ENCODE assay signal across 24 cellular contexts in genomic region chr10:33414841-33415240, GRCh38.
A peak's percentile ranks its signal among the peaks of the same experiment; 100 is the strongest.
DNase-seq lines count a peak whose midpoint lies in the region; ATAC-seq, FAIRE-seq and TF ChIP-seq lines count a peak whose summit lies in the region.
"Had no signal": no experiment of that assay in that cellular context is flagged by ENCODE, and none has a peak within 500 bp of the region (broad histone marks: within the 10 kb centered on the region; RNA-seq: fewer than 3 reads in every experiment).

No MANE protein-coding gene starts in this region.

- H3K27ac Mint-ChIP-seq in WTC11 = no peak overlapping the region
- H3K27ac Mint-ChIP-seq: B cell; CD4-positive, CD25-positive, alpha-beta regulatory T cell; CD8-positive, alpha-beta T cell; HFFc6 had no signal

- H3K27me3 ChIP-seq in keratinocyte (ENCODE audit: control insufficient read depth, extremely low read depth, insufficient read depth, low read length) = no peaks in the 10 kb centered on the region
- H3K27me3 ChIP-seq: BLaER1 had no signal

- no peak overlapping the region for H2AFZ ChIP-seq in keratinocyte (ENCODE audit: control insufficient read depth, low read length)

- H3K27me3 Mint-ChIP-seq in WTC11 (ENCODE audit: low read depth) = no peaks in the 10 kb centered on the region
- H3K27me3 Mint-ChIP-seq: B cell had no signal

- no peaks in the 10 kb centered on the region for H3K36me3 Mint-ChIP-seq in WTC11
- H3K36me3 Mint-ChIP-seq: CD4-positive, CD25-positive, alpha-beta regulatory T cell; CD8-positive, alpha-beta T cell had no signal

- no peak overlapping the region for H3K9ac ChIP-seq in keratinocyte (ENCODE audit: control insufficient read depth, extremely low read depth, insufficient read depth, low read length)
- H3K9ac ChIP-seq: BLaER1 had no signal

- DNase-seq in EH (ENCODE audit: low read depth) (peak; percentile 32), NCI-H526 treated with DMSO at 0.1 percent for 48 hours (lab: John Stamatoyannopoulos, UW) (peak; percentile 18), astrocyte of the hippocampus (ENCODE audit: low read depth, low spot score) (peak; percentile 52), keratinocyte (ENCODE audit: low read depth, low spot score) (no peak), EL (no peak), NCI-H748 (lab: John Stamatoyannopoulos, UW; ENCODE audit: unreplicated experiment) (no peak), WTC11 (ENCODE audit: low spot score) (no peak), NCI-H82 (lab: John Stamatoyannopoulos, UW) (no peak)
- DNase-seq: 8988T; Caco-2; CD4-positive, CD25-positive, alpha-beta regulatory T cell; CD8-positive, alpha-beta T cell; DMS 273 treated with DMSO at 0.1 percent for 48 hours; DMS79; GOT3; HFFc6 had no signal

- no peaks in the 10 kb centered on the region; the same call in 1 of the 2 replicates for H3K4me1 Mint-ChIP-seq in WTC11
- H3K4me1 Mint-ChIP-seq: B cell; CD4-positive, CD25-positive, alpha-beta regulatory T cell had no signal

- no peak overlapping the region for H3K27ac ChIP-seq in keratinocyte (ENCODE audit: control insufficient read depth, insufficient read depth, low read length)
- H3K27ac ChIP-seq: A549, BLaER1, C4-2B had no signal

- H3K79me2 ChIP-seq in keratinocyte (ENCODE audit: control insufficient read depth, insufficient read depth, low read length) = no peaks in the 10 kb centered on the region

- dilution Hi-C loops in keratinocyte (cut with MboI; ENCODE audit: extremely low pct_ligation_motif_present, low sequenced_read_pairs) = no loop called here

- no peaks in the 10 kb centered on the region for H3K36me3 ChIP-seq in keratinocyte (ENCODE audit: control insufficient read depth in 2 of 2, extremely low read depth in 1 of 2, insufficient read depth in 2 of 2, low read length in 2 of 2)
- H3K36me3 ChIP-seq: BLaER1, HAP-1 had no signal

- H3K4me1 ChIP-seq in keratinocyte (ENCODE audit: control insufficient read depth, extremely low read depth, insufficient read depth, low read length) = peaks cover 4% of the 10 kb centered on the region
- H3K4me1 ChIP-seq: HAP-1 had no signal

- no peaks in the 10 kb centered on the region for H4K20me1 ChIP-seq in keratinocyte (ENCODE audit: control insufficient read depth, extremely low read depth, insufficient read depth, low read length)
- H4K20me1 ChIP-seq: BLaER1 had no signal

- H3K4me2 ChIP-seq in keratinocyte (ENCODE audit: control insufficient read depth, extremely low read depth, insufficient read depth, low read depth, low read length) = no peak overlapping the region
- H3K4me2 ChIP-seq: A549, BLaER1 had no signal

- POLR2A ChIA-PET in WTC11 (lab: Charles Lee) = no interaction called here

- H3K4me3 ChIP-seq in keratinocyte (ENCODE audit: control insufficient read depth in 2 of 3, extremely low read depth in 1 of 3, insufficient read depth in 2 of 3, low read depth in 1 of 3, low read length in 3 of 3) = no peak overlapping the region
- H3K4me3 ChIP-seq: A549, BLaER1, HAP-1 had no signal

- H3K9me3 ChIP-seq in keratinocyte (ENCODE audit: control insufficient read depth, low read depth, low read length) = no peaks in the 10 kb centered on the region
- H3K9me3 ChIP-seq: A549, Caco-2, HAP-1 had no signal

- peaks cover 10% of the 10 kb centered on the region for H3K9me3 Mint-ChIP-seq in WTC11
- H3K9me3 Mint-ChIP-seq: CD8-positive, alpha-beta T cell; HFFc6 had no signal

- no peak overlapping the region for H3K4me3 Mint-ChIP-seq in WTC11
- H3K4me3 Mint-ChIP-seq: B cell; CD4-positive, CD25-positive, alpha-beta regulatory T cell; CD8-positive, alpha-beta T cell; HFFc6 had no signal

- CTCF ChIA-PET in WTC11 (lab: Charles Lee) = no interaction called here

- ATAC-seq in WTC11 = no peak
- ATAC-seq: A549; CD8-positive, alpha-beta T cell had no signal

- TF ChIP-seq CTCF in keratinocyte (optimal IDR thresholded peaks at IDR 0.05 in 1 of 3, IDR thresholded peaks at IDR 0.05 in 1 of 3, conservative IDR thresholded peaks at IDR 0.05 in 1 of 3; ENCODE audit: extremely low read depth in 1 of 3, insufficient read depth in 2 of 3, low read length in 3 of 3) (no peak), WTC11 (IDR thresholded peaks at IDR 0.05) (no peak)

- no peaks in the 10 kb centered on the region for H3K9me1 ChIP-seq in keratinocyte (ENCODE audit: control insufficient read depth, extremely low read depth, insufficient read depth, low read length)

- FAIRE-seq in keratinocyte (lab: Jason Lieb, UNC) = peak; percentile 20
- FAIRE-seq: G401.6, GM12892, H54 had no signal

TF ChIP-seq in WTC11, 78 proteins besides CTCF, POLR2A, EP300 and RAD21:
- TF ChIP-seq, protein P1, sequence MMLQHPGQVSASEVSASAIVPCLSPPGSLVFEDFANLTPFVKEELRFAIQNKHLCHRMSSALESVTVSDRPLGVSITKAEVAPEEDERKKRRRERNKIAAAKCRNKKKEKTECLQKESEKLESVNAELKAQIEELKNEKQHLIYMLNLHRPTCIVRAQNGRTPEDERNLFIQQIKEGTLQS (CRISPR knock-in tag; conservative IDR thresholded peaks at IDR 0.05) = no peak
- no peak for TF ChIP-seq JUN (CRISPR knock-in tag; IDR thresholded peaks at IDR 0.05)
- no peak for TF ChIP-seq NR2C2 (CRISPR knock-in tag; IDR thresholded peaks at IDR 0.05)
- no peak for TF ChIP-seq NR3C1 (CRISPR knock-in tag; conservative IDR thresholded peaks at IDR 0.05; ENCODE audit: low read depth)
- TF ChIP-seq OVOL2 (CRISPR knock-in tag; IDR thresholded peaks at IDR 0.05; ENCODE audit: borderline replicate concordance) = no peak
- no peak for TF ChIP-seq SP1 (CRISPR knock-in tag; conservative IDR thresholded peaks at IDR 0.05)
- TF ChIP-seq FOXK1 (CRISPR knock-in tag; IDR thresholded peaks at IDR 0.05) = no peak
- no peak for TF ChIP-seq ESRRA (CRISPR knock-in tag; IDR thresholded peaks at IDR 0.05; ENCODE audit: borderline replicate concordance)
- TF ChIP-seq, protein P2, sequence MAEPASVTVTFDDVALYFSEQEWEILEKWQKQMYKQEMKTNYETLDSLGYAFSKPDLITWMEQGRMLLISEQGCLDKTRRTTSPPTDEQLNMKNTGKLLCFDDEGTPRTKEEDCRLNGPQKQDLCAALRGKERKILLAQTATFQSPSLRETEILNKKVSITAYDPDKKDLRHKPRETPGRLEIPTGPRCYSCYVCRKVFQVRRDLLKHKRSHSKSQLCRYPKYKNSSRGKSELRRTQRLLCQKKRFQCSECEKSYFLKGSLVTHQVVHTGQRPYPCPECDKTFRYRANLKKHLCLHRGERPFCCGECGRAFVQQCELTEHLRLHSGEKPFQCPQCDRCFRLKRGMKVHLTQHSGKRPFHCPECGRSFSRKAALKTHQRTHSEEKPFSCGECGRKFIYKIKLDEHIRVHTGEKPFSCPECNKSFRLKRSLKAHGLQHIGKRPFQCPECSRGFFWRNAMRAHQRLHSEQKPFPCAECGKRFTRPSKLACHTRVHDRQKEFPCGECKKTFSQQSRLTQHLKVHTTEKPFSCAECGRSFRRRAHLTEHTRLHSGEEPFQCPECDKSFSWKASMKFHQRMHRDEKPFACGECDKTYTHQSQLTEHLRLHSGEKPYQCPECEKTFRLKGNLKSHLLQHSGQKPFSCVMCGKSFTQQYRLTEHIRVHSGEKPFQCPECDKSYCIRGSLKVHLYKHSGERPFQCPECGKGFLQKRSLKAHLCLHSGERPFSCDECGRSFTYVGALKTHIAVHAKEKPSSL (CRISPR knock-in tag; conservative IDR thresholded peaks at IDR 0.05) = no peak
- TF ChIP-seq E2F4 (CRISPR knock-in tag; IDR thresholded peaks at IDR 0.05; ENCODE audit: borderline replicate concordance, low read depth) = no peak
- TF ChIP-seq CDX4 (CRISPR knock-in tag; IDR thresholded peaks at IDR 0.05; ENCODE audit: borderline replicate concordance) = no peak
- TF ChIP-seq TP53 (CRISPR knock-in tag; IDR thresholded peaks at IDR 0.05) = no peak

Comparison
In these comparisons a context has a peak if more than half of its experiments do, and no peak if none do; other contexts are left out.
1. DNase-seq: peak in EH (single experiment), NCI-H526 treated with DMSO at 0.1 percent for 48 hours (single experiment) and astrocyte of the hippocampus (single experiment); none in keratinocyte (single experiment), EL (single experiment), NCI-H748 (single experiment), WTC11 (single experiment) and NCI-H82 (single experiment).